8 cellular contexts compared by ENCODE assay signal in the genomic region with DNA sequence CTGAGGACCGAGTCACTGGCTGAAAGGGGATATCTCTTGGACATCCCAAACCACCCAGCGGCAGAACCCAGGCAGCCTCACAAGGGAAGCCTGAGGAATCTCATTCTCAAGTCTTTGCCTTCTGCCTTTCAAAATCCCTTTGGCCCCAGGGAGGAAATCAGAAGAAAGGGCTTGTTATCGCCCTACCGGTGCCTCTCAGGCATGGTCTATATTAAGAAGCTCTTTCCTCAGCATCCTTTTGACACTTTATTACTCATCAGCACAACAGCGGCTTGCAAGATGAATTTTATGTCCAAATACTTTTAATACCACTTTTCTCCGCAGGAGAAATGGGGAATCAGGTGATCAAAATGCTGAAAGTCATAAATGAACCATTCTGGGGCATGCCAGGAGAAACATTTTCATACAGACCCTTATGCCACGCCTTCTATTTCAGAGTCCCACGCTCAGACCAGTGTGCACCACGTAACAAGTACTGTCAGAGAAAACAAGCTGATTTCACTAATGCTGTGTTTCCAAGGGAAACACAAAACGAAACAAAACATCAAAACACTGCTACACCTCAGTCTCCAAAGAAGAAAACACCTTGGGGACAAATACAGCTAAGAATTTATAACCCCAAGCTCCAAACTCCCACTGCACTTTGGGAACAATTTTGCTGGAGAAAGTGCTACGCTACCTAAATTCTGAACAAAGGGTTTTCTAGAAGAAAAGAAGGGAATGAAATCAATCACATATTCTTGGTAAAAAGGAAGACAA. TPM values are rescaled to one million over a fixed set of nuclear protein-coding genes. Genes with fewer than 3 reads are reported as not detected.
A peak's percentile ranks its signal among the peaks of the same experiment; 100 is the strongest.
DNase-seq lines count a peak whose midpoint lies in the region; ATAC-seq and TF ChIP-seq lines count a peak whose summit lies in the region.

No MANE protein-coding gene starts in this region.

- peaks cover 100% of the 10 kb centered on the region for H3K79me2 ChIP-seq in OCI-LY3 (ENCODE audit: low read length)

- H3K4me2 ChIP-seq in OCI-LY3 (ENCODE audit: low read length): peak overlapping the region; percentile 81

- H3K9ac ChIP-seq in OCI-LY3 (ENCODE audit: low read length): peak overlapping the region; percentile 60

- no peaks in the 10 kb centered on the region for H3K27me3 ChIP-seq in OCI-LY3 (ENCODE audit: low read depth, low read length)

- H3K4me3 ChIP-seq in OCI-LY3 (ENCODE audit: low read length) (peak overlapping the region; percentile 47), skin epidermis (no peak overlapping the region)

- H3K4me1 ChIP-seq in OCI-LY3 (ENCODE audit: low read length): peaks cover 76% of the 10 kb centered on the region

- DNase-seq in ELF-1 (ENCODE audit: low read depth, low spot score) (peak; percentile 77), dermis microvascular lymphatic vessel endothelial cell (ENCODE audit: low read depth in 2 of 2) (peak; percentile 70 to 93), DMS53 treated with DMSO at 0.1 percent for 48 hours (lab: John Stamatoyannopoulos, UW; ENCODE audit: unreplicated experiment) (no peak), DMS 273 (lab: John Stamatoyannopoulos, UW; ENCODE audit: unreplicated experiment) (no peak), NCI-H510A treated with DMSO at 0.1 percent for 48 hours (lab: John Stamatoyannopoulos, UW) (no peak)

- H3K27ac ChIP-seq in OCI-LY3 (ENCODE audit: low read length): peak overlapping the region; percentile 85
- peak overlapping the region in 16 of 21 experiments; percentile 14 to 80 (median 57) for H3K27ac ChIP-seq in skin epidermis

- ATAC-seq in GM21576 (IDR thresholded peaks at IDR 0.05; ENCODE audit: unreplicated experiment): peak; percentile 58

- H3K9me3 ChIP-seq in OCI-LY3 (ENCODE audit: insufficient read depth, low read length): no peaks in the 10 kb centered on the region

- H2AFZ ChIP-seq in OCI-LY3 (ENCODE audit: low read depth, low read length): no peak overlapping the region

- no peak for TF ChIP-seq CTCF in OCI-LY3 (IDR thresholded peaks at IDR 0.05; ENCODE audit: low read depth, low read length)

- H3K36me3 ChIP-seq in OCI-LY3 (replicated peaks; ENCODE audit: low read depth, low read length): peaks cover 32% of the 10 kb centered on the region

- peaks cover 67% of the 10 kb centered on the region for H4K20me1 ChIP-seq in OCI-LY3 (ENCODE audit: insufficient read depth, low read length)

RNA-seq across cellular contexts. Expression of gene RAPGEF1, which starts 30.0 kb away (rescaled TPM):
- total RNA-seq in dermis microvascular lymphatic vessel endothelial cell: 32.9 and 41.3 TPM in 2 replicates

Comparison
In these comparisons a context has a peak if more than half of its experiments do, and no peak if none do; other contexts are left out.
1. DNase-seq: peak in ELF-1 (single experiment) and dermis microvascular lymphatic vessel endothelial cell (2 of 2); none in DMS53 treated with DMSO at 0.1 percent for 48 hours (single experiment), DMS 273 (single experiment) and NCI-H510A treated with DMSO at 0.1 percent for 48 hours (single experiment).